In the genomic region with DNA sequence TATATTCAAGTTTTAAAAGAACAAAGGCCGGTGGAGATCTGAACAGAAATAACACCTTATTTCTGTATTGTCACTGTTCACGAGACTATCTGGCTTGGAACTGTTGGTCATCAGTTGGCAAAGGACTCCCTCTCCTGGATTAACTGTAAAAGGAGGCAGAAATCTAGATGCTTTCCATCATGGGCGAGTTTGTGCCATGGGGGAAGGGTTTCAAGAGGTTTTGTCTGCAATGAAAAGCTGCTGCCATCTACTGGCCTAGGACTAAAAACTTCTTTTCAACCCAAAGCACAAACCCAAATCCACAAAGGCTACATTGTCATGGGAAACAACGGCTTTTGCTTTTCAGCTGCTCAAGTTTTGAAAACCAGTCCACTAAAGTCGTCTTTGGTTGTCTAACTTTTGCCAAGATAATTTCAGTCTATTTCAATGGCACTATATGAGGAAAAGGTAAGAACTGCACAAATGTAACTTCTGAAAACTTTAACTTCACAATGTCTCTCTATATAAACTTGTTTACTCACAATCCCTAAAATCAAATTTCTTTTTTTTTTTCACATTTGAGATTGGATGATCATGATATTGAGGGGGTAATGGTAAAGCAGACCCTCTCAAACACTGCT, we compare ENCODE assay signal across 8 cellular contexts.
DNase-seq lines count a peak whose midpoint lies in the region; ATAC-seq, FAIRE-seq and TF ChIP-seq lines count a peak whose summit lies in the region.

No MANE protein-coding gene starts in this region.

- peak; percentile 90 for TF ChIP-seq RAD21 in HepG2 (CRISPR knock-in tag; IDR thresholded peaks at IDR 0.05)

- no peak for TF ChIP-seq CTCF in activated B cell treated with CpG ODN at 0.5 μM for 24 hours (IDR thresholded peaks at IDR 0.05)
- peak; percentile 91 for TF ChIP-seq CTCF in HepG2 (CRISPR knock-in tag; IDR thresholded peaks at IDR 0.05)

- no peaks in the 10 kb centered on the region for H3K79me2 ChIP-seq in HepG2 (ENCODE audit: insufficient read depth, low read length)

- peaks cover 18% of the 10 kb centered on the region for H3K4me1 Mint-ChIP-seq in activated B cell treated with CpG ODN at 0.5 μM for 24 hours

- ATAC-seq in HG03108 (IDR thresholded peaks at IDR 0.05; ENCODE audit: unreplicated experiment) (peak; percentile 66), activated B cell treated with CpG ODN at 0.5 μM for 24 hours (ENCODE audit: low read depth) (peak; percentile 60), HepG2 (peak; percentile 92)

- H3K36me3 Mint-ChIP-seq in activated B cell treated with CpG ODN at 0.5 μM for 24 hours (ENCODE audit: low read depth), result peaks cover 9% of the 10 kb centered on the region

- H2AFZ ChIP-seq in HepG2 (ENCODE audit: low read length), result no peak overlapping the region

- TF ChIP-seq EP300 in HepG2 (IDR thresholded peaks at IDR 0.05; ENCODE audit: low read depth in 2 of 2, low read length in 2 of 2) (no peak), HepG2 (CRISPR knock-in tag; IDR thresholded peaks at IDR 0.05; ENCODE audit: borderline replicate concordance) (no peak)

- DNase-seq in DMS79 treated with DMSO at 0.1 percent for 48 hours (lab: John Stamatoyannopoulos, UW), result peak; percentile 99
- DNase-seq in NCI-H446 treated with DMSO at 0.1 percent for 48 hours (lab: John Stamatoyannopoulos, UW), result peak; percentile 94
- no peak for DNase-seq in activated B cell treated with CpG ODN at 0.5 μM for 24 hours
- DNase-seq in dermis microvascular lymphatic vessel endothelial cell (ENCODE audit: low read depth in 2 of 2), result peak; percentile 97
- DNase-seq in HepG2 (ENCODE audit: low spot score), result peak; percentile 94
- DNase-seq in stimulated activated CD8-positive, alpha-beta memory T cell treated with anti-CD3 and anti-CD28 coated beads, Interleukin-12 subunit alpha, Interleukin-12 subunit beta, amount 100 ng/mL, for 1 hour (ENCODE audit: low read depth), result peak; percentile 24
- no peak for DNase-seq in posterior vena cava (ENCODE audit: low spot score)

- H3K4me1 ChIP-seq in HepG2 (ENCODE audit: insufficient read depth, low read length), result peaks cover 4% of the 10 kb centered on the region; the same call in 1 of the 2 replicates

- WGBS in HepG2 (ENCODE audit: low lambda C conversion rate), result 14% methylated on average over 5 of the region's 5 CpGs

- no peak for TF ChIP-seq POLR2A in HepG2 (IDR thresholded peaks at IDR 0.05; ENCODE audit: insufficient read depth in 1 of 2, low read depth in 2 of 2, low read length in 2 of 2)

- H3K4me3 ChIP-seq in HepG2 (replicated peaks in 1 of 3; ENCODE audit: insufficient read depth in 1 of 3, low read depth in 2 of 3, low read length in 3 of 3), result no peak overlapping the region

- H3K27ac Mint-ChIP-seq in activated B cell treated with CpG ODN at 0.5 μM for 24 hours, result no peak overlapping the region

- H3K4me2 ChIP-seq in HepG2 (ENCODE audit: low read depth, low read length), result no peak overlapping the region

- BruUV-seq in HepG2 (replicated peaks; lab: Mats Ljungman, UMichigan), result TSS peak; percentile 55

- no peaks in the 10 kb centered on the region for H3K36me3 ChIP-seq in HepG2 (replicated peaks in 1 of 2; ENCODE audit: control insufficient read depth in 1 of 2, insufficient read depth in 2 of 2, low read length in 2 of 2)

- no peak overlapping the region for H3K4me3 Mint-ChIP-seq in activated B cell treated with CpG ODN at 0.5 μM for 24 hours

- H3K27me3 ChIP-seq in HepG2 (ENCODE audit: control insufficient read depth in 1 of 2, insufficient read depth in 2 of 2, low read length in 2 of 2), result no peaks in the 10 kb centered on the region

- H3K27ac ChIP-seq in HepG2 (ENCODE audit: extremely low read length, insufficient read depth, low read length), result no peak overlapping the region

- no peak overlapping the region for H3K9ac ChIP-seq in HepG2 (ENCODE audit: insufficient read depth, low read depth, low read length)

- POLR2A ChIA-PET in activated B cell treated with CpG ODN at 0.5 μM for 24 hours (lab: Charles Lee), result interaction anchor here (0.9 kb wide), 1 partner anchor 468 kb away, joined by 3 read pairs; no protein-coding TSS in a partner anchor
- POLR2A ChIA-PET in HepG2 (lab: Yijun Ruan, JAX), result no interaction called here

- intact Hi-C loops in activated B cell treated with CpG ODN at 0.5 μM for 24 hours (cut with micrococcal nuclease), result loop anchor here (1.0 to 5.0 kb wide), 7 partner anchors 166 to 775 kb away; a partner anchor contains a TSS
- intact Hi-C loops in HepG2 (cut with micrococcal nuclease; ENCODE audit: unreplicated experiment), result loop anchor here (1.0 to 5.0 kb wide), 3 partner anchors 298 to 775 kb away; a partner anchor contains a TSS
- intact Hi-C loops in posterior vena cava (cut with DNase I), result loop anchor here (5.0 to 10.0 kb wide), 2 partner anchors 325 to 773 kb away; no protein-coding TSS in a partner anchor

- in situ Hi-C loops in HepG2 (cut with HindIII; ENCODE audit: extremely low pct_ligation_motif_present, low pct_unique_long_range_greater_than_20kb), result loop anchor here (5.0 to 25.0 kb wide), 3 partner anchors 290 to 773 kb away; no protein-coding TSS in a partner anchor

- peak; percentile 96 for FAIRE-seq in HepG2 (lab: Jason Lieb, UNC)

- CTCF ChIA-PET in activated B cell treated with CpG ODN at 0.5 μM for 24 hours (lab: Charles Lee), result interaction anchor here (0.5 to 4.8 kb wide), 10 partner anchors 12 to 774 kb away, joined by 3 to 72 read pairs (median 6); no protein-coding TSS in a partner anchor
- CTCF ChIA-PET in HepG2 (lab: Yijun Ruan, JAX; ENCODE audit: low intra/inter-chr PET ratio, low total read pairs), result interaction anchor here (0.7 to 2.6 kb wide), 5 partner anchors 290 to 493 kb away, joined by 3 to 24 read pairs (median 3); no protein-coding TSS in a partner anchor

- H3K9me3 Mint-ChIP-seq in activated B cell treated with CpG ODN at 0.5 μM for 24 hours, result no peaks in the 10 kb centered on the region

- H3K9me3 ChIP-seq in HepG2 (ENCODE audit: low read length), result no peaks in the 10 kb centered on the region

- H3K27me3 Mint-ChIP-seq in activated B cell treated with CpG ODN at 0.5 μM for 24 hours, result no peaks in the 10 kb centered on the region

- no peaks in the 10 kb centered on the region; the same call in 1 of the 2 replicates for H4K20me1 ChIP-seq in HepG2 (ENCODE audit: insufficient read depth, low read length)

TF ChIP-seq in HepG2, 621 proteins besides CTCF, POLR2A, EP300 and RAD21 (continues in another document):
- TF ChIP-seq, protein P1, sequence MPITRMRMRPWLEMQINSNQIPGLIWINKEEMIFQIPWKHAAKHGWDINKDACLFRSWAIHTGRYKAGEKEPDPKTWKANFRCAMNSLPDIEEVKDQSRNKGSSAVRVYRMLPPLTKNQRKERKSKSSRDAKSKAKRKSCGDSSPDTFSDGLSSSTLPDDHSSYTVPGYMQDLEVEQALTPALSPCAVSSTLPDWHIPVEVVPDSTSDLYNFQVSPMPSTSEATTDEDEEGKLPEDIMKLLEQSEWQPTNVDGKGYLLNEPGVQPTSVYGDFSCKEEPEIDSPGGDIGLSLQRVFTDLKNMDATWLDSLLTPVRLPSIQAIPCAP (CRISPR knock-in tag; IDR thresholded peaks at IDR 0.05; ENCODE audit: low read depth), result no peak
- TF ChIP-seq, protein P2, sequence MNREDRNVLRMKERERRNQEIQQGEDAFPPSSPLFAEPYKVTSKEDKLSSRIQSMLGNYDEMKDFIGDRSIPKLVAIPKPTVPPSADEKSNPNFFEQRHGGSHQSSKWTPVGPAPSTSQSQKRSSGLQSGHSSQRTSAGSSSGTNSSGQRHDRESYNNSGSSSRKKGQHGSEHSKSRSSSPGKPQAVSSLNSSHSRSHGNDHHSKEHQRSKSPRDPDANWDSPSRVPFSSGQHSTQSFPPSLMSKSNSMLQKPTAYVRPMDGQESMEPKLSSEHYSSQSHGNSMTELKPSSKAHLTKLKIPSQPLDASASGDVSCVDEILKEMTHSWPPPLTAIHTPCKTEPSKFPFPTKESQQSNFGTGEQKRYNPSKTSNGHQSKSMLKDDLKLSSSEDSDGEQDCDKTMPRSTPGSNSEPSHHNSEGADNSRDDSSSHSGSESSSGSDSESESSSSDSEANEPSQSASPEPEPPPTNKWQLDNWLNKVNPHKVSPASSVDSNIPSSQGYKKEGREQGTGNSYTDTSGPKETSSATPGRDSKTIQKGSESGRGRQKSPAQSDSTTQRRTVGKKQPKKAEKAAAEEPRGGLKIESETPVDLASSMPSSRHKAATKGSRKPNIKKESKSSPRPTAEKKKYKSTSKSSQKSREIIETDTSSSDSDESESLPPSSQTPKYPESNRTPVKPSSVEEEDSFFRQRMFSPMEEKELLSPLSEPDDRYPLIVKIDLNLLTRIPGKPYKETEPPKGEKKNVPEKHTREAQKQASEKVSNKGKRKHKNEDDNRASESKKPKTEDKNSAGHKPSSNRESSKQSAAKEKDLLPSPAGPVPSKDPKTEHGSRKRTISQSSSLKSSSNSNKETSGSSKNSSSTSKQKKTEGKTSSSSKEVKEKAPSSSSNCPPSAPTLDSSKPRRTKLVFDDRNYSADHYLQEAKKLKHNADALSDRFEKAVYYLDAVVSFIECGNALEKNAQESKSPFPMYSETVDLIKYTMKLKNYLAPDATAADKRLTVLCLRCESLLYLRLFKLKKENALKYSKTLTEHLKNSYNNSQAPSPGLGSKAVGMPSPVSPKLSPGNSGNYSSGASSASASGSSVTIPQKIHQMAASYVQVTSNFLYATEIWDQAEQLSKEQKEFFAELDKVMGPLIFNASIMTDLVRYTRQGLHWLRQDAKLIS (CRISPR knock-in tag; IDR thresholded peaks at IDR 0.05), result no peak
- TF ChIP-seq NCOA2 (CRISPR knock-in tag; IDR thresholded peaks at IDR 0.05) (no peak), ZNF589 (CRISPR knock-in tag; conservative IDR thresholded peaks at IDR 0.05) (no peak), SOX6 (IDR thresholded peaks at IDR 0.05) (no peak), SOX6 (CRISPR knock-in tag; IDR thresholded peaks at IDR 0.05) (peak; percentile 43; the same call in 1 of the 2 replicates), SIN3A (IDR thresholded peaks at IDR 0.05; ENCODE audit: borderline replicate concordance, low read depth, low read length) (no peak), POLR2AphosphoS5 (IDR thresholded peaks at IDR 0.05; ENCODE audit: low read depth, low read length) (no peak), SRF (IDR thresholded peaks at IDR 0.05; ENCODE audit: low read depth, low read length) (no peak), ZNF260 (CRISPR knock-in tag; IDR thresholded peaks at IDR 0.05; ENCODE audit: borderline replicate concordance, low read depth) (no peak)
- TF ChIP-seq, protein P3, sequence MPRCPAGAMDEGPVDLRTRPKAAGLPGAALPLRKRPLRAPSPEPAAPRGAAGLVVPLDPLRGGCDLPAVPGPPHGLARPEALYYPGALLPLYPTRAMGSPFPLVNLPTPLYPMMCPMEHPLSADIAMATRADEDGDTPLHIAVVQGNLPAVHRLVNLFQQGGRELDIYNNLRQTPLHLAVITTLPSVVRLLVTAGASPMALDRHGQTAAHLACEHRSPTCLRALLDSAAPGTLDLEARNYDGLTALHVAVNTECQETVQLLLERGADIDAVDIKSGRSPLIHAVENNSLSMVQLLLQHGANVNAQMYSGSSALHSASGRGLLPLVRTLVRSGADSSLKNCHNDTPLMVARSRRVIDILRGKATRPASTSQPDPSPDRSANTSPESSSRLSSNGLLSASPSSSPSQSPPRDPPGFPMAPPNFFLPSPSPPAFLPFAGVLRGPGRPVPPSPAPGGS (CRISPR knock-in tag; IDR thresholded peaks at IDR 0.05), result no peak

Comparison
In these comparisons a context has a peak if more than half of its experiments do, and no peak if none do; other contexts are left out.
1. DNase-seq: peak in DMS79 treated with DMSO at 0.1 percent for 48 hours (single experiment), NCI-H446 treated with DMSO at 0.1 percent for 48 hours (single experiment), dermis microvascular lymphatic vessel endothelial cell (2 of 2), HepG2 (single experiment) and stimulated activated CD8-positive, alpha-beta memory T cell treated with anti-CD3 and anti-CD28 coated beads, Interleukin-12 subunit alpha, Interleukin-12 subunit beta, amount 100 ng/mL, for 1 hour (single experiment); none in activated B cell treated with CpG ODN at 0.5 μM for 24 hours (single experiment) and posterior vena cava (single experiment).
2. Peak in every context shown above with its lines, with median percentiles within 50 percentile points of each other: ATAC-seq.